ENCODE assay signal across 11 cellular contexts in genomic region chr3:44649709-44650108, GRCh38. TPM values are rescaled to one million over a fixed set of nuclear protein-coding genes. Genes with fewer than 3 reads are reported as not detected.
A peak's percentile ranks its signal among the peaks of the same experiment; 100 is the strongest.
DNase-seq lines count a peak whose midpoint lies in the region; ATAC-seq, FAIRE-seq and TF ChIP-seq lines count a peak whose summit lies in the region.
"Had no signal": no experiment of that assay in that cellular context is flagged by ENCODE, and none has a peak within 500 bp of the region (broad histone marks: within the 10 kb centered on the region; RNA-seq: fewer than 3 reads in every experiment).

No MANE protein-coding gene starts in this region.

- no peak overlapping the region for H3K27ac ChIP-seq in HUES64 (ENCODE audit: low read depth, low read length)
- H3K27ac ChIP-seq in iPS-18a (ENCODE audit: low read length), result no peak overlapping the region
- H3K27ac ChIP-seq in HepG2 (ENCODE audit: extremely low read length, insufficient read depth, low read length), result no peak overlapping the region

- TF ChIP-seq EP300 in HepG2 (IDR thresholded peaks at IDR 0.05; ENCODE audit: low read depth in 2 of 2, low read length in 2 of 2) (no peak), HepG2 (CRISPR knock-in tag; IDR thresholded peaks at IDR 0.05; ENCODE audit: borderline replicate concordance) (no peak)

- TF ChIP-seq POLR2A in HepG2 (IDR thresholded peaks at IDR 0.05; ENCODE audit: insufficient read depth in 1 of 2, low read depth in 2 of 2, low read length in 2 of 2), result no peak

- POLR2A ChIA-PET in HepG2 (lab: Yijun Ruan, JAX), result no interaction called here

- H3K4me3 ChIP-seq in HUES64 (ENCODE audit: low read length) (peak overlapping the region; percentile 94), astrocyte of the cerebellum (ENCODE audit: low read depth, low read length) (peak overlapping the region; percentile 64), iPS-18a (ENCODE audit: low read length) (peak overlapping the region; percentile 75), skeletal muscle satellite cell (ENCODE audit: low read length) (peak overlapping the region; percentile 88), HepG2 (replicated peaks in 1 of 3; ENCODE audit: insufficient read depth in 1 of 3, low read depth in 2 of 3, low read length in 3 of 3) (no peak overlapping the region)

- H3K4me1 ChIP-seq in HUES64 (ENCODE audit: insufficient read depth, low read length) (peaks cover 5% of the 10 kb centered on the region; the same call in 1 of the 2 replicates), iPS-18a (ENCODE audit: control insufficient read depth, low read depth, low read length) (peaks cover 4% of the 10 kb centered on the region), skeletal muscle satellite cell (ENCODE audit: control insufficient read depth, insufficient read depth, low read length) (peaks cover 7% of the 10 kb centered on the region), HepG2 (ENCODE audit: insufficient read depth, low read length) (no peaks in the 10 kb centered on the region)

- no peaks in the 10 kb centered on the region for H3K27me3 ChIP-seq in HUES64 (ENCODE audit: insufficient read depth, low read length)
- no peaks in the 10 kb centered on the region for H3K27me3 ChIP-seq in iPS-18a (ENCODE audit: control insufficient read depth, insufficient read depth, low read length)
- H3K27me3 ChIP-seq in skeletal muscle satellite cell (ENCODE audit: control insufficient read depth, insufficient read depth, low read length), result no peaks in the 10 kb centered on the region
- no peaks in the 10 kb centered on the region for H3K27me3 ChIP-seq in HepG2 (ENCODE audit: control insufficient read depth in 1 of 2, insufficient read depth in 2 of 2, low read length in 2 of 2)
- H3K27me3 ChIP-seq: esophagus squamous epithelium, spleen had no signal

- no peaks in the 10 kb centered on the region for H3K79me2 ChIP-seq in HepG2 (ENCODE audit: insufficient read depth, low read length)

- no peak for FAIRE-seq in HepG2 (lab: Jason Lieb, UNC)

- H3K9me3 ChIP-seq in HUES64 (ENCODE audit: insufficient read depth, low read depth, low read length) (no peaks in the 10 kb centered on the region), iPS-18a (ENCODE audit: control insufficient read depth, low read depth, low read length) (no peaks in the 10 kb centered on the region), skeletal muscle satellite cell (replicated peaks; ENCODE audit: low read length) (no peaks in the 10 kb centered on the region), HepG2 (ENCODE audit: low read length) (no peaks in the 10 kb centered on the region)
- H3K9me3 ChIP-seq: esophagus squamous epithelium had no signal

- in situ Hi-C loops in astrocyte of the cerebellum (cut with HindIII; ENCODE audit: low sequenced_read_pairs), result no loop called here
- in situ Hi-C loops in HepG2 (cut with HindIII; ENCODE audit: extremely low pct_ligation_motif_present, low pct_unique_long_range_greater_than_20kb), result no loop called here

- no peak for TF ChIP-seq RAD21 in HepG2 (CRISPR knock-in tag; IDR thresholded peaks at IDR 0.05)

- no peak overlapping the region for H3K9ac ChIP-seq in HUES64 (ENCODE audit: low read depth, low read length)
- H3K9ac ChIP-seq in iPS-18a (ENCODE audit: low read length), result peak overlapping the region; percentile 86
- H3K9ac ChIP-seq in skeletal muscle satellite cell (ENCODE audit: low read depth, low read length), result no peak overlapping the region
- H3K9ac ChIP-seq in HepG2 (ENCODE audit: insufficient read depth, low read depth, low read length), result no peak overlapping the region

- DNase-seq in astrocyte of the cerebellum (ENCODE audit: low read depth) (no peak), HepG2 (ENCODE audit: low spot score) (no peak), NCI-H1930 (lab: John Stamatoyannopoulos, UW) (no peak)
- DNase-seq: activated gamma-delta T cell; central memory CD4-positive, alpha-beta T cell; esophagus squamous epithelium; spleen had no signal

- intact Hi-C loops in HepG2 (cut with micrococcal nuclease; ENCODE audit: unreplicated experiment), result no loop called here

- H3K36me3 ChIP-seq in HUES64 (ENCODE audit: insufficient read depth, low read length) (peaks cover 43% of the 10 kb centered on the region), iPS-18a (ENCODE audit: control insufficient read depth, low read depth, low read length) (peaks cover 41% of the 10 kb centered on the region), skeletal muscle satellite cell (ENCODE audit: insufficient read depth, low read length) (peaks cover 41% of the 10 kb centered on the region), HepG2 (replicated peaks in 1 of 2; ENCODE audit: control insufficient read depth in 1 of 2, insufficient read depth in 2 of 2, low read length in 2 of 2) (no peaks in the 10 kb centered on the region)

- BruUV-seq in HepG2 (replicated peaks; lab: Mats Ljungman, UMichigan), result no TSS peak

- WGBS in HUES64, result 91% methylated on average over 1 of the region's 1 CpG
- WGBS in HepG2 (ENCODE audit: low lambda C conversion rate), result 92% methylated on average over 1 of the region's 1 CpG

- CTCF ChIA-PET in HepG2 (lab: Yijun Ruan, JAX; ENCODE audit: low intra/inter-chr PET ratio, low total read pairs), result no interaction called here

- no peaks in the 10 kb centered on the region for H4K20me1 ChIP-seq in HepG2 (ENCODE audit: insufficient read depth, low read length)

- TF ChIP-seq CTCF in astrocyte of the cerebellum (IDR thresholded peaks at IDR 0.05; ENCODE audit: low read depth, low read length, missing control alignments), result no peak
- TF ChIP-seq CTCF in HepG2 (CRISPR knock-in tag; IDR thresholded peaks at IDR 0.05), result no peak

- H2AFZ ChIP-seq in HepG2 (ENCODE audit: low read length), result no peak overlapping the region

- ATAC-seq in HepG2 (no peak), GM21526 (IDR thresholded peaks at IDR 0.05; ENCODE audit: low FRiP score, unreplicated experiment) (no peak)

- peak overlapping the region; percentile 83 for H3K4me2 ChIP-seq in skeletal muscle satellite cell (ENCODE audit: low read length)
- no peak overlapping the region for H3K4me2 ChIP-seq in HepG2 (ENCODE audit: low read depth, low read length)

TF ChIP-seq in HepG2, 621 proteins besides CTCF, POLR2A, EP300 and RAD21 (continues in another document):
- TF ChIP-seq RFXANK (CRISPR knock-in tag; IDR thresholded peaks at IDR 0.05), result no peak
- no peak for TF ChIP-seq ZNF160 (CRISPR knock-in tag; IDR thresholded peaks at IDR 0.05)
- no peak for TF ChIP-seq DPF2 (CRISPR knock-in tag; IDR thresholded peaks at IDR 0.05; ENCODE audit: borderline replicate concordance, low read depth)

RNA-seq across cellular contexts. Expression of gene ZNF35, which starts 1.2 kb away (rescaled TPM):
- 14.5 TPM for polyA plus RNA-seq in HUES64 (2013, experiment 1 of 2)
- 14.1 TPM for polyA plus RNA-seq in HUES64 (2013, experiment 2 of 2)
- total RNA-seq in skeletal muscle satellite cell (2012; rRNA removed), result 10.0 and 12.2 TPM in 2 replicates
- total RNA-seq in HepG2 (2016; rRNA removed; fragmentation: Illumina TruSeq; extraction: Trizol), result 0.22 and 0.62 TPM in 2 replicates
- 0.18 TPM in 1 of 2 replicates, not detected in the other for total RNA-seq in HepG2 (2016; cell fraction: cytosol; rRNA removed; fragmentation: Illumina TruSeq; extraction: Trizol; ENCODE audit: low read depth)
- total RNA-seq in HepG2 (2016; cell fraction: insoluble cytoplasmic fraction; rRNA removed; fragmentation: Illumina TruSeq; extraction: Trizol), result 0.16 and 0.37 TPM in 2 replicates
- 0.25 and 0.38 TPM in 2 replicates for total RNA-seq in HepG2 (2016; cell fraction: membrane; rRNA removed; fragmentation: Illumina TruSeq; extraction: Trizol)
- total RNA-seq in HepG2 (2016; cell fraction: nucleus; rRNA removed; fragmentation: Illumina TruSeq; extraction: Trizol), result 0.68 and 1.1 TPM in 2 replicates
- polyA plus RNA-seq in HepG2 (2011; rRNA removed), result 0.18 and 0.20 TPM in 2 replicates
- polyA plus RNA-seq in HepG2 (2011; cell fraction: cytosol; rRNA removed), result 0.04 and 0.19 TPM in 2 replicates
- polyA plus RNA-seq in HepG2 (2011; cell fraction: nucleus; rRNA removed), result 0.23 and 0.29 TPM in 2 replicates
- 0.36 and 0.47 TPM in 2 replicates for polyA plus RNA-seq in HepG2 (2012)
- polyA plus RNA-seq in HepG2 (2016; cell fraction: cytosol; fragmentation: Illumina TruSeq; extraction: Trizol; ENCODE audit: low read depth), result 0.03 and 0.08 TPM in 2 replicates
- polyA plus RNA-seq in HepG2 (2016; cell fraction: insoluble cytoplasmic fraction; fragmentation: Illumina TruSeq; extraction: Trizol; ENCODE audit: low read depth), result 0.22 and 0.23 TPM in 2 replicates
- 0.10 and 0.21 TPM in 2 replicates for polyA plus RNA-seq in HepG2 (2016; cell fraction: membrane; fragmentation: Illumina TruSeq; extraction: Trizol; ENCODE audit: low read depth)
- polyA plus RNA-seq in HepG2 (2016; cell fraction: nucleus; fragmentation: Illumina TruSeq; extraction: Trizol; ENCODE audit: insufficient read depth, low read depth), result 0.46 and 0.55 TPM in 2 replicates
- 0.06 and 15.9 TPM in 2 replicates for polyA minus RNA-seq in HepG2 (2011; rRNA and poly(A)+ RNA removed; ENCODE audit: low replicate concordance)
- 0.30 TPM in 1 of 2 replicates, not detected in the other for polyA minus RNA-seq in HepG2 (2011; cell fraction: cytosol; rRNA and poly(A)+ RNA removed)
- 0.64 and 1.2 TPM in 2 replicates for polyA minus RNA-seq in HepG2 (2011; cell fraction: nucleus; rRNA and poly(A)+ RNA removed)

RNA-seq across cellular contexts. Expression of gene ZNF197, which starts 24.9 kb away (rescaled TPM):
- polyA plus RNA-seq in HUES64 (2013, experiment 1 of 2), result 16.7 TPM
- 19.8 TPM for polyA plus RNA-seq in HUES64 (2013, experiment 2 of 2)
- total RNA-seq in skeletal muscle satellite cell (2012; rRNA removed), result 12.9 TPM in 2 replicates
- total RNA-seq in HepG2 (2016; rRNA removed; fragmentation: Illumina TruSeq; extraction: Trizol), result 6.8 and 9.9 TPM in 2 replicates
- 2.1 and 2.9 TPM in 2 replicates for total RNA-seq in HepG2 (2016; cell fraction: cytosol; rRNA removed; fragmentation: Illumina TruSeq; extraction: Trizol; ENCODE audit: low read depth)
- total RNA-seq in HepG2 (2016; cell fraction: insoluble cytoplasmic fraction; rRNA removed; fragmentation: Illumina TruSeq; extraction: Trizol), result 7.4 and 9.7 TPM in 2 replicates
- total RNA-seq in HepG2 (2016; cell fraction: membrane; rRNA removed; fragmentation: Illumina TruSeq; extraction: Trizol), result 4.7 and 5.8 TPM in 2 replicates
- 7.5 TPM in 2 replicates for total RNA-seq in HepG2 (2016; cell fraction: nucleus; rRNA removed; fragmentation: Illumina TruSeq; extraction: Trizol)
- 1.8 and 2.6 TPM in 2 replicates for polyA plus RNA-seq in HepG2 (2011; rRNA removed)
- polyA plus RNA-seq in HepG2 (2011; cell fraction: cytosol; rRNA removed), result 1.4 and 1.8 TPM in 2 replicates
- polyA plus RNA-seq in HepG2 (2011; cell fraction: nucleus; rRNA removed), result 1.5 and 1.7 TPM in 2 replicates
- 3.7 and 5.2 TPM in 2 replicates for polyA plus RNA-seq in HepG2 (2012)
- polyA plus RNA-seq in HepG2 (2016; cell fraction: cytosol; fragmentation: Illumina TruSeq; extraction: Trizol; ENCODE audit: low read depth), result 1.1 TPM in 2 replicates
- 7.0 and 8.2 TPM in 2 replicates for polyA plus RNA-seq in HepG2 (2016; cell fraction: insoluble cytoplasmic fraction; fragmentation: Illumina TruSeq; extraction: Trizol; ENCODE audit: low read depth)
- 1.9 and 2.5 TPM in 2 replicates for polyA plus RNA-seq in HepG2 (2016; cell fraction: membrane; fragmentation: Illumina TruSeq; extraction: Trizol; ENCODE audit: low read depth)
- polyA plus RNA-seq in HepG2 (2016; cell fraction: nucleus; fragmentation: Illumina TruSeq; extraction: Trizol; ENCODE audit: insufficient read depth, low read depth), result 9.0 and 10.6 TPM in 2 replicates
- polyA minus RNA-seq in HepG2 (2011; rRNA and poly(A)+ RNA removed; ENCODE audit: low replicate concordance), result 6.0 and 12.2 TPM in 2 replicates
- 2.5 and 3.8 TPM in 2 replicates for polyA minus RNA-seq in HepG2 (2011; cell fraction: cytosol; rRNA and poly(A)+ RNA removed)
- 7.9 and 9.7 TPM in 2 replicates for polyA minus RNA-seq in HepG2 (2011; cell fraction: nucleus; rRNA and poly(A)+ RNA removed)

Comparison
In these comparisons a context has a peak if more than half of its experiments do, and no peak if none do; other contexts are left out.
1. H3K4me3 ChIP-seq: peak in HUES64 (single experiment), astrocyte of the cerebellum (single experiment), iPS-18a (single experiment) and skeletal muscle satellite cell (single experiment); none in HepG2 (0 of 3).